In the genomic region with DNA sequence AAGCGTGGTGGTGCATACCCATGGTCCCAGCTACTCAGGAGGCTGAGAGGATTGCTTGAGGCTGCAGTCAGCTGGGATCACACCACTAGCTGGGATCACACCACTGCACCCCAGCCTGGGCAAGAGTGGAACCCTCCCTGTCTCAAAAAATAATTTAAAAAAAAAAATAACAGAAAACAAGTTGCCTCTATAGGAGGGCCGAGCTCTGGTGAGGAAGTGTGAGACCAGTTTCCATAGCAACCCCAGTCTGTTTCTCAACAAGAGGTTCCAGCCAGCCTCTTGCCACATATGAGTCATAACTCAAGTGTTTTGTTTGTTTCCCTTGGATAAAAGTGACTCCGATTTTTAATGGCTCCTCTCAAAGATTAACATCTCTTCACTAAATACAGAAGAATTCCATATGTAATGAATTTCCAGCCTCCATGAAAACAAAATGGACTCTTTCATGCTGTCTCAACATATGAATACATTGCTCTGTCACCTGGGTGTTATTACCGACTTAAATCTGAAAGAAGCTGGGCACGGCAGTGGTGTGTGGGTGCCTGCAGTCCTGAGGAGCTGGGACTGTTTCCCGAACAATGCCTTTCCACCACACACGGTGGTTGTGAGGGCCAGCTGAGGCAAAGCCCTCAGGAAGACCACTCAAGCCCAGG, we compare ENCODE assay signal across 8 cellular contexts. TPM values are rescaled to one million over a fixed set of nuclear protein-coding genes. Genes with fewer than 3 reads are reported as not detected.
A peak's percentile ranks its signal among the peaks of the same experiment; 100 is the strongest.
DNase-seq lines count a peak whose midpoint lies in the region; ATAC-seq and TF ChIP-seq lines count a peak whose summit lies in the region.

No MANE protein-coding gene starts in this region.

- H3K9me3 ChIP-seq in BLaER1, result no peaks in the 10 kb centered on the region

- no peak overlapping the region for H3K4me3 ChIP-seq in BLaER1

- H3K27ac Mint-ChIP-seq in endothelial cell (ENCODE audit: unreplicated experiment), result peak overlapping the region; percentile 100
- H3K27ac Mint-ChIP-seq in stimulated activated naive CD8-positive, alpha-beta T cell treated with anti-CD3 and anti-CD28 coated beads, Interleukin-15, Interleukin-2, amounts not matched to agents 100 ng/mL and 50 ng/mL, for 24 hours, result peak overlapping the region; percentile 91

- H3K4me1 Mint-ChIP-seq in endothelial cell (ENCODE audit: unreplicated experiment), result peaks cover 10% of the 10 kb centered on the region
- peaks cover 50% of the 10 kb centered on the region for H3K4me1 Mint-ChIP-seq in stimulated activated naive CD8-positive, alpha-beta T cell treated with anti-CD3 and anti-CD28 coated beads, Interleukin-15, Interleukin-2, amounts not matched to agents 100 ng/mL and 50 ng/mL, for 24 hours (ENCODE audit: low read depth)

- no peak for TF ChIP-seq CTCF in endothelial cell (IDR thresholded peaks at IDR 0.05; ENCODE audit: unreplicated experiment)

- H3K27me3 ChIP-seq in BLaER1, result no peaks in the 10 kb centered on the region

- no peak overlapping the region for H3K9ac ChIP-seq in BLaER1

- peaks cover 81% of the 10 kb centered on the region for H3K36me3 ChIP-seq in BLaER1

- peaks cover 2% of the 10 kb centered on the region for H3K27me3 Mint-ChIP-seq in endothelial cell (ENCODE audit: unreplicated experiment)
- H3K27me3 Mint-ChIP-seq in stimulated activated naive CD8-positive, alpha-beta T cell treated with anti-CD3 and anti-CD28 coated beads, Interleukin-15, Interleukin-2, amounts not matched to agents 100 ng/mL and 50 ng/mL, for 24 hours, result no peaks in the 10 kb centered on the region

- peaks cover 46% of the 10 kb centered on the region for H4K20me1 ChIP-seq in BLaER1

- H3K4me2 ChIP-seq in BLaER1, result peak overlapping the region; percentile 14; the same call in 1 of the 2 replicates

- H3K27ac ChIP-seq in BLaER1, result no peak overlapping the region

- peaks cover 13% of the 10 kb centered on the region for H3K4me1 ChIP-seq in BLaER1

- peak overlapping the region; percentile 67 for H3K4me3 Mint-ChIP-seq in endothelial cell (ENCODE audit: unreplicated experiment)
- peak overlapping the region; percentile 60 for H3K4me3 Mint-ChIP-seq in stimulated activated naive CD8-positive, alpha-beta T cell treated with anti-CD3 and anti-CD28 coated beads, Interleukin-15, Interleukin-2, amounts not matched to agents 100 ng/mL and 50 ng/mL, for 24 hours

- peak; percentile 81 for DNase-seq in NCI-H748 (lab: John Stamatoyannopoulos, UW; ENCODE audit: unreplicated experiment)
- DNase-seq in activated CD8-positive, alpha-beta memory T cell treated with anti-CD3 and anti-CD28 coated beads for 24 hours, result peak; percentile 66
- peak; percentile 39 for DNase-seq in endothelial cell (ENCODE audit: low spot score)
- peak; percentile 69 for DNase-seq in middle frontal gyrus (ENCODE audit: extremely low spot score, low spot score)

- no peaks in the 10 kb centered on the region for H3K9me3 Mint-ChIP-seq in endothelial cell (ENCODE audit: unreplicated experiment)
- no peaks in the 10 kb centered on the region for H3K9me3 Mint-ChIP-seq in stimulated activated naive CD8-positive, alpha-beta T cell treated with anti-CD3 and anti-CD28 coated beads, Interleukin-15, Interleukin-2, amounts not matched to agents 100 ng/mL and 50 ng/mL, for 24 hours

- peaks cover 52% of the 10 kb centered on the region for H3K36me3 Mint-ChIP-seq in endothelial cell (ENCODE audit: low read depth, unreplicated experiment)
- H3K36me3 Mint-ChIP-seq in stimulated activated naive CD8-positive, alpha-beta T cell treated with anti-CD3 and anti-CD28 coated beads, Interleukin-15, Interleukin-2, amounts not matched to agents 100 ng/mL and 50 ng/mL, for 24 hours (ENCODE audit: low read depth), result peaks cover 40% of the 10 kb centered on the region

- peak; percentile 98 for ATAC-seq in GM19043 (IDR thresholded peaks at IDR 0.05; ENCODE audit: low read depth, unreplicated experiment)
- ATAC-seq in HG03175 (IDR thresholded peaks at IDR 0.05; ENCODE audit: unreplicated experiment), result peak; percentile 96

RNA-seq across cellular contexts. Expression of a gene that starts 19.7 kb away (rescaled TPM):
- total RNA-seq in endothelial cell (ENCODE audit: unreplicated experiment), result 31.9 TPM

RNA-seq across cellular contexts. Expression of a gene that starts 19.9 kb away (rescaled TPM):
- 11.1 TPM for total RNA-seq in endothelial cell (ENCODE audit: unreplicated experiment)

RNA-seq across cellular contexts. Expression of a gene that starts 33.9 kb away (rescaled TPM):
- 35.6 TPM for total RNA-seq in endothelial cell (ENCODE audit: unreplicated experiment)

RNA-seq across cellular contexts. Expression of a gene that starts 34.1 kb away (rescaled TPM):
- total RNA-seq in endothelial cell (ENCODE audit: unreplicated experiment), result 14.7 TPM
